Comparison of ENCODE assay signal across 17 cellular contexts in genomic region chr13:44822291-44822690, GRCh38.
DNase-seq lines count a peak whose midpoint lies in the region; ATAC-seq and TF ChIP-seq lines count a peak whose summit lies in the region.
"Had no signal": no experiment of that assay in that cellular context is flagged by ENCODE, and none has a peak within 500 bp of the region (broad histone marks: within the 10 kb centered on the region; RNA-seq: fewer than 3 reads in every experiment).

No MANE protein-coding gene starts in this region.

- no peaks in the 10 kb centered on the region for H3K9me3 Mint-ChIP-seq in nephron progenitor cell
- H3K9me3 Mint-ChIP-seq in naive thymus-derived CD4-positive, alpha-beta T cell: no peaks in the 10 kb centered on the region
- H3K9me3 Mint-ChIP-seq: CD8-positive, alpha-beta memory T cell; H9 had no signal

- TF ChIP-seq CTCF in HEK293 (tag by site-specific recombination; IDR thresholded peaks at IDR 0.05): no peak
- TF ChIP-seq CTCF in nephron progenitor cell (IDR thresholded peaks at IDR 0.05): no peak
- TF ChIP-seq CTCF in sigmoid colon (IDR thresholded peaks at IDR 0.05): no peak

- H3K36me3 Mint-ChIP-seq in nephron progenitor cell (ENCODE audit: low read depth): no peaks in the 10 kb centered on the region
- no peaks in the 10 kb centered on the region for H3K36me3 Mint-ChIP-seq in naive thymus-derived CD4-positive, alpha-beta T cell
- H3K36me3 Mint-ChIP-seq: CD8-positive, alpha-beta memory T cell had no signal

- POLR2A ChIA-PET in HEK293 (lab: Yijun Ruan, JAX): no interaction called here
- POLR2A ChIA-PET in naive thymus-derived CD4-positive, alpha-beta T cell (lab: Charles Lee): no interaction called here

- TF ChIP-seq POLR2A in sigmoid colon (IDR thresholded peaks at IDR 0.05): no peak

- peak overlapping the region; percentile 47 for H3K27ac Mint-ChIP-seq in nephron progenitor cell
- H3K27ac Mint-ChIP-seq in naive thymus-derived CD4-positive, alpha-beta T cell: peak overlapping the region in 1 of 9 donors; percentile 39
- H3K27ac Mint-ChIP-seq: H9 had no signal

- H3K4me3 ChIP-seq in HEK293 (ENCODE audit: low read depth, low read length) (no peak overlapping the region), sigmoid colon (no peak overlapping the region)
- H3K4me3 ChIP-seq in naive thymus-derived CD4-positive, alpha-beta T cell (ENCODE audit: low read length): no peak overlapping the region
- H3K4me3 ChIP-seq: BLaER1, GM12878, GM23248 had no signal

- WGBS in sigmoid colon, 2 donors: 89 to 90% methylated on average over 12 of the region's 12 CpGs

- CTCF ChIA-PET in HEK293 (lab: Yijun Ruan, JAX): no interaction called here
- CTCF ChIA-PET in naive thymus-derived CD4-positive, alpha-beta T cell (lab: Charles Lee): no interaction called here

- DNase-seq in brain pericyte (ENCODE audit: low read depth, low spot score): peak; percentile 69
- no peak for DNase-seq in nephron progenitor cell
- no peak for DNase-seq in sigmoid colon
- DNase-seq in naive thymus-derived CD4-positive, alpha-beta T cell: no peak
- DNase-seq in activated CD4-positive, CD25-positive, alpha-beta regulatory T cell treated with anti-CD3 and anti-CD28 coated beads, Interleukin-2, amount 50 U/mL, for 72 hours: no peak
- no peak for DNase-seq in anterior cingulate cortex (lab: John Stamatoyannopoulos, UW)
- DNase-seq: 8988T; AML-193; CD8-positive, alpha-beta memory T cell; DMS 273 treated with DMSO at 0.1 percent for 48 hours; GM23248; H9 had no signal

- ATAC-seq in naive thymus-derived CD4-positive, alpha-beta T cell: no peak
- ATAC-seq in HG03571 (IDR thresholded peaks at IDR 0.05; ENCODE audit: unreplicated experiment): no peak
- ATAC-seq: GM12878 had no signal

- no peaks in the 10 kb centered on the region for H3K27me3 ChIP-seq in sigmoid colon
- H3K27me3 ChIP-seq in naive thymus-derived CD4-positive, alpha-beta T cell (ENCODE audit: control insufficient read depth in 2 of 2, insufficient read depth in 2 of 2, low read length in 2 of 2): no peaks in the 10 kb centered on the region
- H3K27me3 ChIP-seq: BLaER1 had no signal

- H3K27ac ChIP-seq in HEK293 (ENCODE audit: extremely low read depth, low read depth, low read length): no peak overlapping the region
- H3K27ac ChIP-seq in sigmoid colon: peak overlapping the region in 3 of 4 donors; percentile 55 to 72 (median 57)
- no peak overlapping the region for H3K27ac ChIP-seq in naive thymus-derived CD4-positive, alpha-beta T cell (ENCODE audit: low read depth, low read length)
- H3K27ac ChIP-seq: BLaER1, GM23248, HL-60 had no signal

- no peaks in the 10 kb centered on the region for H3K36me3 ChIP-seq in HEK293 (ENCODE audit: control insufficient read depth in 2 of 2, insufficient read depth in 1 of 2, low read length in 2 of 2)
- H3K36me3 ChIP-seq in sigmoid colon: no peaks in the 10 kb centered on the region
- H3K36me3 ChIP-seq in naive thymus-derived CD4-positive, alpha-beta T cell (ENCODE audit: control insufficient read depth in 2 of 3, insufficient read depth in 3 of 3, low read length in 3 of 3): no peaks in the 10 kb centered on the region
- H3K36me3 ChIP-seq: BLaER1 had no signal

- intact Hi-C loops in sigmoid colon (cut with DNase I): no loop called here
- intact Hi-C loops in naive thymus-derived CD4-positive, alpha-beta T cell (cut with micrococcal nuclease): no loop called here

- TF ChIP-seq EP300 in sigmoid colon (IDR thresholded peaks at IDR 0.05): no peak

- H3K9me3 ChIP-seq in HEK293 (ENCODE audit: control insufficient read depth, insufficient read depth, low read depth, low read length) (no peaks in the 10 kb centered on the region), sigmoid colon (no peaks in the 10 kb centered on the region)
- H3K9me3 ChIP-seq in naive thymus-derived CD4-positive, alpha-beta T cell (ENCODE audit: control insufficient read depth in 2 of 3, low read length in 3 of 3): no peaks in the 10 kb centered on the region
- H3K9me3 ChIP-seq: BLaER1 had no signal

- H3K4me3 Mint-ChIP-seq in nephron progenitor cell: no peak overlapping the region
- H3K4me3 Mint-ChIP-seq in naive thymus-derived CD4-positive, alpha-beta T cell: no peak overlapping the region
- H3K4me3 Mint-ChIP-seq: CD8-positive, alpha-beta memory T cell; H9 had no signal

- H3K4me1 Mint-ChIP-seq in nephron progenitor cell: peaks cover 39% of the 10 kb centered on the region
- peaks cover 0 to 9% (median 0%) of the 10 kb centered on the region in 7 donors for H3K4me1 Mint-ChIP-seq in naive thymus-derived CD4-positive, alpha-beta T cell
- H3K4me1 Mint-ChIP-seq: CD8-positive, alpha-beta memory T cell had no signal

- H3K4me1 ChIP-seq in HEK293 (ENCODE audit: control insufficient read depth, insufficient read depth, low read length) (no peaks in the 10 kb centered on the region), sigmoid colon (peaks cover 0 to 5% (median 0%) of the 10 kb centered on the region in 4 donors)
- H3K4me1 ChIP-seq in naive thymus-derived CD4-positive, alpha-beta T cell (ENCODE audit: control insufficient read depth in 2 of 2, insufficient read depth in 2 of 2, low read length in 2 of 2): no peaks in the 10 kb centered on the region
- H3K4me1 ChIP-seq: BLaER1 had no signal

- H3K27me3 Mint-ChIP-seq in nephron progenitor cell (ENCODE audit: low read depth, poor library complexity): peaks cover 7% of the 10 kb centered on the region
- peaks cover 0 to 7% (median 4%) of the 10 kb centered on the region in 5 donors for H3K27me3 Mint-ChIP-seq in naive thymus-derived CD4-positive, alpha-beta T cell

TF ChIP-seq in HEK293, 187 proteins besides CTCF, POLR2A, EP300 and RAD21:
- TF ChIP-seq ZNF529 (tag by site-specific recombination; IDR thresholded peaks at IDR 0.05; ENCODE audit: insufficient replicate concordance): no peak
- TF ChIP-seq ZNF791 (tag by site-specific recombination; IDR thresholded peaks at IDR 0.05): no peak
- peak; percentile 41; the same call in 1 of the 2 replicates for TF ChIP-seq EGR2 (tag by site-specific recombination; IDR thresholded peaks at IDR 0.05; ENCODE audit: low read depth)

Comparison
In these comparisons a context has a peak if more than half of its experiments do, and no peak if none do; other contexts are left out.
1. H3K27ac ChIP-seq: peak in sigmoid colon (3 of 4); none in HEK293 (single experiment) and naive thymus-derived CD4-positive, alpha-beta T cell (single experiment).